2 cellular contexts compared by ENCODE assay signal in genomic region chr1:82782599-82782998, GRCh38.
TF ChIP-seq lines count a peak whose summit lies in the region.

No MANE protein-coding gene starts in this region.

TF ChIP-seq in HCT116, 20 proteins besides CTCF, POLR2A, EP300 and RAD21 (continued from another document):
- TF ChIP-seq, protein P1, sequence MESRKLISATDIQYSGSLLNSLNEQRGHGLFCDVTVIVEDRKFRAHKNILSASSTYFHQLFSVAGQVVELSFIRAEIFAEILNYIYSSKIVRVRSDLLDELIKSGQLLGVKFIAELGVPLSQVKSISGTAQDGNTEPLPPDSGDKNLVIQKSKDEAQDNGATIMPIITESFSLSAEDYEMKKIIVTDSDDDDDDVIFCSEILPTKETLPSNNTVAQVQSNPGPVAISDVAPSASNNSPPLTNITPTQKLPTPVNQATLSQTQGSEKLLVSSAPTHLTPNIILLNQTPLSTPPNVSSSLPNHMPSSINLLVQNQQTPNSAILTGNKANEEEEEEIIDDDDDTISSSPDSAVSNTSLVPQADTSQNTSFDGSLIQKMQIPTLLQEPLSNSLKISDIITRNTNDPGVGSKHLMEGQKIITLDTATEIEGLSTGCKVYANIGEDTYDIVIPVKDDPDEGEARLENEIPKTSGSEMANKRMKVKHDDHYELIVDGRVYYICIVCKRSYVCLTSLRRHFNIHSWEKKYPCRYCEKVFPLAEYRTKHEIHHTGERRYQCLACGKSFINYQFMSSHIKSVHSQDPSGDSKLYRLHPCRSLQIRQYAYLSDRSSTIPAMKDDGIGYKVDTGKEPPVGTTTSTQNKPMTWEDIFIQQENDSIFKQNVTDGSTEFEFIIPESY (IDR thresholded peaks at IDR 0.05; ENCODE audit: extremely low read depth, insufficient replicate concordance, low read length) = no peak
- TF ChIP-seq FOSL1 (IDR thresholded peaks at IDR 0.05; ENCODE audit: low read depth) = no peak

TF ChIP-seq in HepG2, 621 proteins besides CTCF, POLR2A, EP300 and RAD21 (continued from another document):
- TF ChIP-seq, protein P2, sequence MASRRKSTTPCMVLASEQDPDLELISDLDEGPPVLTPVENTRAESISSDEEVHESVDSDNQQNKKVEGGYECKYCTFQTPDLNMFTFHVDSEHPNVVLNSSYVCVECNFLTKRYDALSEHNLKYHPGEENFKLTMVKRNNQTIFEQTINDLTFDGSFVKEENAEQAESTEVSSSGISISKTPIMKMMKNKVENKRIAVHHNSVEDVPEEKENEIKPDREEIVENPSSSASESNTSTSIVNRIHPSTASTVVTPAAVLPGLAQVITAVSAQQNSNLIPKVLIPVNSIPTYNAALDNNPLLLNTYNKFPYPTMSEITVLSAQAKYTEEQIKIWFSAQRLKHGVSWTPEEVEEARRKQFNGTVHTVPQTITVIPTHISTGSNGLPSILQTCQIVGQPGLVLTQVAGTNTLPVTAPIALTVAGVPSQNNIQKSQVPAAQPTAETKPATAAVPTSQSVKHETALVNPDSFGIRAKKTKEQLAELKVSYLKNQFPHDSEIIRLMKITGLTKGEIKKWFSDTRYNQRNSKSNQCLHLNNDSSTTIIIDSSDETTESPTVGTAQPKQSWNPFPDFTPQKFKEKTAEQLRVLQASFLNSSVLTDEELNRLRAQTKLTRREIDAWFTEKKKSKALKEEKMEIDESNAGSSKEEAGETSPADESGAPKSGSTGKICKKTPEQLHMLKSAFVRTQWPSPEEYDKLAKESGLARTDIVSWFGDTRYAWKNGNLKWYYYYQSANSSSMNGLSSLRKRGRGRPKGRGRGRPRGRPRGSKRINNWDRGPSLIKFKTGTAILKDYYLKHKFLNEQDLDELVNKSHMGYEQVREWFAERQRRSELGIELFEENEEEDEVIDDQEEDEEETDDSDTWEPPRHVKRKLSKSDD (CRISPR knock-in tag; IDR thresholded peaks at IDR 0.05; ENCODE audit: low read depth) = no peak
- TF ChIP-seq SMC3 (IDR thresholded peaks at IDR 0.05; ENCODE audit: low read length) = no peak
- TF ChIP-seq ATF7 (IDR thresholded peaks at IDR 0.05) = no peak
- TF ChIP-seq ATF7 (CRISPR knock-in tag; IDR thresholded peaks at IDR 0.05) = no peak
- TF ChIP-seq, protein P3, sequence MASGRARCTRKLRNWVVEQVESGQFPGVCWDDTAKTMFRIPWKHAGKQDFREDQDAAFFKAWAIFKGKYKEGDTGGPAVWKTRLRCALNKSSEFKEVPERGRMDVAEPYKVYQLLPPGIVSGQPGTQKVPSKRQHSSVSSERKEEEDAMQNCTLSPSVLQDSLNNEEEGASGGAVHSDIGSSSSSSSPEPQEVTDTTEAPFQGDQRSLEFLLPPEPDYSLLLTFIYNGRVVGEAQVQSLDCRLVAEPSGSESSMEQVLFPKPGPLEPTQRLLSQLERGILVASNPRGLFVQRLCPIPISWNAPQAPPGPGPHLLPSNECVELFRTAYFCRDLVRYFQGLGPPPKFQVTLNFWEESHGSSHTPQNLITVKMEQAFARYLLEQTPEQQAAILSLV (CRISPR knock-in tag; IDR thresholded peaks at IDR 0.05; ENCODE audit: borderline replicate concordance) = no peak
- TF ChIP-seq ATF1 (CRISPR knock-in tag; IDR thresholded peaks at IDR 0.05) = no peak
- no peak for TF ChIP-seq BRF2 (CRISPR knock-in tag; IDR thresholded peaks at IDR 0.05)
- TF ChIP-seq, protein P4, sequence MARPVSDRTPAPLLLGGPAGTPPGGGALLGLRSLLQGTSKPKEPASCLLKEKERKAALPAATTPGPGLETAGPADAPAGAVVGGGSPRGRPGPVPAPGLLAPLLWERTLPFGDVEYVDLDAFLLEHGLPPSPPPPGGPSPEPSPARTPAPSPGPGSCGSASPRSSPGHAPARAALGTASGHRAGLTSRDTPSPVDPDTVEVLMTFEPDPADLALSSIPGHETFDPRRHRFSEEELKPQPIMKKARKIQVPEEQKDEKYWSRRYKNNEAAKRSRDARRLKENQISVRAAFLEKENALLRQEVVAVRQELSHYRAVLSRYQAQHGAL (CRISPR knock-in tag; IDR thresholded peaks at IDR 0.05; ENCODE audit: not compliant biosample characterization) = no peak
- TF ChIP-seq, protein P5, sequence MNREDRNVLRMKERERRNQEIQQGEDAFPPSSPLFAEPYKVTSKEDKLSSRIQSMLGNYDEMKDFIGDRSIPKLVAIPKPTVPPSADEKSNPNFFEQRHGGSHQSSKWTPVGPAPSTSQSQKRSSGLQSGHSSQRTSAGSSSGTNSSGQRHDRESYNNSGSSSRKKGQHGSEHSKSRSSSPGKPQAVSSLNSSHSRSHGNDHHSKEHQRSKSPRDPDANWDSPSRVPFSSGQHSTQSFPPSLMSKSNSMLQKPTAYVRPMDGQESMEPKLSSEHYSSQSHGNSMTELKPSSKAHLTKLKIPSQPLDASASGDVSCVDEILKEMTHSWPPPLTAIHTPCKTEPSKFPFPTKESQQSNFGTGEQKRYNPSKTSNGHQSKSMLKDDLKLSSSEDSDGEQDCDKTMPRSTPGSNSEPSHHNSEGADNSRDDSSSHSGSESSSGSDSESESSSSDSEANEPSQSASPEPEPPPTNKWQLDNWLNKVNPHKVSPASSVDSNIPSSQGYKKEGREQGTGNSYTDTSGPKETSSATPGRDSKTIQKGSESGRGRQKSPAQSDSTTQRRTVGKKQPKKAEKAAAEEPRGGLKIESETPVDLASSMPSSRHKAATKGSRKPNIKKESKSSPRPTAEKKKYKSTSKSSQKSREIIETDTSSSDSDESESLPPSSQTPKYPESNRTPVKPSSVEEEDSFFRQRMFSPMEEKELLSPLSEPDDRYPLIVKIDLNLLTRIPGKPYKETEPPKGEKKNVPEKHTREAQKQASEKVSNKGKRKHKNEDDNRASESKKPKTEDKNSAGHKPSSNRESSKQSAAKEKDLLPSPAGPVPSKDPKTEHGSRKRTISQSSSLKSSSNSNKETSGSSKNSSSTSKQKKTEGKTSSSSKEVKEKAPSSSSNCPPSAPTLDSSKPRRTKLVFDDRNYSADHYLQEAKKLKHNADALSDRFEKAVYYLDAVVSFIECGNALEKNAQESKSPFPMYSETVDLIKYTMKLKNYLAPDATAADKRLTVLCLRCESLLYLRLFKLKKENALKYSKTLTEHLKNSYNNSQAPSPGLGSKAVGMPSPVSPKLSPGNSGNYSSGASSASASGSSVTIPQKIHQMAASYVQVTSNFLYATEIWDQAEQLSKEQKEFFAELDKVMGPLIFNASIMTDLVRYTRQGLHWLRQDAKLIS (CRISPR knock-in tag; IDR thresholded peaks at IDR 0.05) = no peak
- TF ChIP-seq MATR3 (CRISPR knock-in tag; IDR thresholded peaks at IDR 0.05) = no peak
- TF ChIP-seq BRD4 (CRISPR knock-in tag; IDR thresholded peaks at IDR 0.05) = no peak
- no peak for TF ChIP-seq ZNF570 (CRISPR knock-in tag; IDR thresholded peaks at IDR 0.05; ENCODE audit: borderline replicate concordance)
- no peak for TF ChIP-seq PCBP1 (IDR thresholded peaks at IDR 0.05; ENCODE audit: borderline replicate concordance, low read depth, low read length)
- TF ChIP-seq XBP1 (CRISPR knock-in tag; IDR thresholded peaks at IDR 0.05) = no peak
- TF ChIP-seq ZNF264 (CRISPR knock-in tag; IDR thresholded peaks at IDR 0.05) = no peak
- TF ChIP-seq ZNF18 (CRISPR knock-in tag; IDR thresholded peaks at IDR 0.05; ENCODE audit: insufficient replicate concordance) = no peak
